19 cellular contexts compared by ENCODE assay signal in genomic region chr1:42820813-42821212, GRCh38. TPM values are rescaled to one million over a fixed set of nuclear protein-coding genes. Genes with fewer than 3 reads are reported as not detected.
DNase-seq lines count a peak whose midpoint lies in the region; FAIRE-seq and TF ChIP-seq lines count a peak whose summit lies in the region.
"Had no signal": no experiment of that assay in that cellular context is flagged by ENCODE, and none has a peak within 500 bp of the region (broad histone marks: within the 10 kb centered on the region; RNA-seq: fewer than 3 reads in every experiment).

No MANE protein-coding gene starts in this region.

- peaks cover 2% of the 10 kb centered on the region for H3K79me1 ChIP-seq in mesendoderm (ENCODE audit: low read length)

- no peak overlapping the region for H2BK120ac ChIP-seq in mesendoderm (ENCODE audit: low read depth, low read length)

- H3K4me1 Mint-ChIP-seq in IgD-negative memory B cell, result peaks cover 13 to 19% (median 15%) of the 10 kb centered on the region in 3 donors

- no peak for TF ChIP-seq POLR2A in GM12892 (IDR thresholded peaks at IDR 0.05; ENCODE audit: low read depth, low read length)

- no peak overlapping the region for H4K5ac ChIP-seq in mesendoderm (ENCODE audit: low read length)

- no peak overlapping the region for H2BK15ac ChIP-seq in mesendoderm (replicated peaks; ENCODE audit: low read depth)

- no peak for DNase-seq in GM12892 (ENCODE audit: insufficient read length)
- DNase-seq in mesendoderm, result peak; percentile 52
- DNase-seq in cortex of kidney (lab: John Stamatoyannopoulos, UW), result no peak
- DNase-seq in NOMO-1 (lab: John Stamatoyannopoulos, UW; ENCODE audit: unreplicated experiment in 2 of 2), result no peak
- no peak for DNase-seq in medulla oblongata (ENCODE audit: extremely low spot score)
- DNase-seq: Caco-2; CD4-positive, alpha-beta T cell; HCEC 1CT; NCI-H1417 treated with DMSO at 0.1 percent for 48 hours; NCI-H1930; NCI-H226; NCI-H526; PC-9; SIG-M5 had no signal

- no peak overlapping the region for H2AK5ac ChIP-seq in mesendoderm (ENCODE audit: low read length)

- H3K36me3 Mint-ChIP-seq in IgD-negative memory B cell, result peaks cover 4% of the 10 kb centered on the region

- no peak overlapping the region for H3K4me2 ChIP-seq in mesendoderm (ENCODE audit: low read length)
- H3K4me2 ChIP-seq: PC-9 had no signal

- peaks cover 3% of the 10 kb centered on the region for H3K4me1 ChIP-seq in mesendoderm (ENCODE audit: control insufficient read depth, low read depth, low read length)

- H3K27me3 ChIP-seq in mesendoderm (ENCODE audit: insufficient read depth, low read length, poor library complexity), result no peaks in the 10 kb centered on the region

- no peak overlapping the region for H3K4ac ChIP-seq in mesendoderm (ENCODE audit: low read depth, low read length)

- no CpG with 5 or more reads among the region's 1 CpG for WGBS in mesendoderm (ENCODE audit: extremely low coverage, insufficient coverage, low lambda C conversion rate)

- no peak overlapping the region for H3K27ac ChIP-seq in mesendoderm (ENCODE audit: low read depth, low read length)
- H3K27ac ChIP-seq: PC-9, RWPE1 had no signal

- peak overlapping the region in 2 of 3 donors; percentile 31 to 64 for H3K27ac Mint-ChIP-seq in IgD-negative memory B cell
- H3K27ac Mint-ChIP-seq: CD4-positive, alpha-beta T cell had no signal

- H4K8ac ChIP-seq in mesendoderm (ENCODE audit: low read depth, low read length), result no peak overlapping the region

- no peak overlapping the region for H3K9ac ChIP-seq in mesendoderm (ENCODE audit: low read length)

- peak overlapping the region; percentile 18 for H3K56ac ChIP-seq in mesendoderm (ENCODE audit: low read length)

- no peaks in the 10 kb centered on the region for H3K27me3 Mint-ChIP-seq in IgD-negative memory B cell
- H3K27me3 Mint-ChIP-seq: CD4-positive, alpha-beta T cell had no signal

- H2BK5ac ChIP-seq in mesendoderm (ENCODE audit: low read length), result no peak overlapping the region

- no peaks in the 10 kb centered on the region for H3K9me3 Mint-ChIP-seq in IgD-negative memory B cell
- H3K9me3 Mint-ChIP-seq: CD4-positive, alpha-beta T cell had no signal

- peak; percentile 9 for FAIRE-seq in GM12892 (lab: Jason Lieb, UNC)
- FAIRE-seq: A204.1, G401.6 had no signal

- no peaks in the 10 kb centered on the region for H3K79me2 ChIP-seq in mesendoderm (ENCODE audit: control insufficient read depth, insufficient read depth, low read length)

- H3K36me3 ChIP-seq in mesendoderm (ENCODE audit: control insufficient read depth, insufficient read depth, low read length), result no peaks in the 10 kb centered on the region

- no peak overlapping the region for H3K23ac ChIP-seq in mesendoderm (ENCODE audit: low read length)

- H3K4me3 Mint-ChIP-seq in IgD-negative memory B cell, result peak overlapping the region in 1 of 4 donors; percentile 8
- H3K4me3 Mint-ChIP-seq: CD4-positive, alpha-beta T cell had no signal

- H3K18ac ChIP-seq in mesendoderm (ENCODE audit: low read length), result no peak overlapping the region

- no peak overlapping the region for H3K4me3 ChIP-seq in mesendoderm (ENCODE audit: low read length)
- H3K4me3 ChIP-seq: PC-9 had no signal

RNA-seq across cellular contexts. Expression of gene SVBP, which starts 3.6 kb away (rescaled TPM):
- polyA plus RNA-seq in GM12892 (2012; ENCODE audit: missing spikeins), result 25.6 TPM
- 47.1 TPM for polyA plus RNA-seq in IgD-negative memory B cell
- 45.0 TPM for polyA plus RNA-seq in mesendoderm (2013, experiment 1 of 2)
- 44.0 TPM for polyA plus RNA-seq in mesendoderm (2013, experiment 2 of 2)

RNA-seq across cellular contexts. Expression of gene ERMAP, which starts 3.9 kb away (rescaled TPM):
- polyA plus RNA-seq in GM12892 (2012; ENCODE audit: missing spikeins), result 5.4 TPM
- 1.9 TPM for polyA plus RNA-seq in IgD-negative memory B cell
- 2.8 TPM for polyA plus RNA-seq in mesendoderm (2013, experiment 1 of 2)
- polyA plus RNA-seq in mesendoderm (2013, experiment 2 of 2), result 2.3 TPM

RNA-seq across cellular contexts. Expression of gene ZNF691, which starts 25.6 kb away (rescaled TPM):
- 6.7 TPM for polyA plus RNA-seq in GM12892 (2012; ENCODE audit: missing spikeins)
- polyA plus RNA-seq in IgD-negative memory B cell, result 10.5 TPM
- polyA plus RNA-seq in mesendoderm (2013, experiment 1 of 2), result 11.2 TPM
- polyA plus RNA-seq in mesendoderm (2013, experiment 2 of 2), result 12.6 TPM

RNA-seq across cellular contexts. Expression of gene TMEM269, which starts 36.0 kb away (rescaled TPM):
- 0.38 TPM for polyA plus RNA-seq in GM12892 (2012; ENCODE audit: missing spikeins)
- polyA plus RNA-seq in IgD-negative memory B cell, result not detected
- 0.06 TPM for polyA plus RNA-seq in mesendoderm (2013, experiment 1 of 2)
- 0.07 TPM for polyA plus RNA-seq in mesendoderm (2013, experiment 2 of 2)
- polyA plus RNA-seq: BJ had no signal

RNA-seq across cellular contexts. Expression of gene C1orf50, which starts 53.8 kb away (rescaled TPM):
- 5.8 TPM for polyA plus RNA-seq in GM12892 (2012; ENCODE audit: missing spikeins)
- polyA plus RNA-seq in IgD-negative memory B cell, result 4.2 TPM
- polyA plus RNA-seq in mesendoderm (2013, experiment 1 of 2), result 2.6 TPM
- 2.4 TPM for polyA plus RNA-seq in mesendoderm (2013, experiment 2 of 2)
